In genomic region chr22:42369250-42370041, GRCh38 we compare ENCODE assay signal across 1 cellular context.
TF ChIP-seq lines count a peak whose summit lies in the region.

No MANE protein-coding gene starts in this region.

TF ChIP-seq in HepG2, 621 proteins besides CTCF, POLR2A, EP300 and RAD21 (continued from another document):
- peak; percentile 78; the same call in 1 of the 2 replicates for TF ChIP-seq HMGXB3 (CRISPR knock-in tag; IDR thresholded peaks at IDR 0.05; ENCODE audit: borderline replicate concordance)
- TF ChIP-seq HNRNPLL (IDR thresholded peaks at IDR 0.05; ENCODE audit: low read depth, low read length, poor library complexity, severe bottlenecking) = peak; percentile 58
- TF ChIP-seq GABPB1 (CRISPR knock-in tag; IDR thresholded peaks at IDR 0.05) = peak; percentile 56; the same call in 1 of the 2 replicates
- TF ChIP-seq HBP1 (CRISPR knock-in tag; IDR thresholded peaks at IDR 0.05; ENCODE audit: low read depth) = peak; percentile 27; the same call in 1 of the 2 replicates
- TF ChIP-seq ZNF136 (CRISPR knock-in tag; IDR thresholded peaks at IDR 0.05; ENCODE audit: low read depth) = 0 out of 2 replicates have a peak, but pooled peaks have one; percentile 42
- 0 out of 2 replicates have a peak, but pooled peaks have one; percentile 31 for TF ChIP-seq NAIF1 (CRISPR knock-in tag; IDR thresholded peaks at IDR 0.05; ENCODE audit: borderline replicate concordance)
- peak; percentile 79 for TF ChIP-seq SP4 (CRISPR knock-in tag; IDR thresholded peaks at IDR 0.05)
- TF ChIP-seq ZNF782 (CRISPR knock-in tag; IDR thresholded peaks at IDR 0.05; ENCODE audit: borderline replicate concordance) = 0 out of 2 replicates have a peak, but pooled peaks have one; percentile 46
- TF ChIP-seq, protein P1, sequence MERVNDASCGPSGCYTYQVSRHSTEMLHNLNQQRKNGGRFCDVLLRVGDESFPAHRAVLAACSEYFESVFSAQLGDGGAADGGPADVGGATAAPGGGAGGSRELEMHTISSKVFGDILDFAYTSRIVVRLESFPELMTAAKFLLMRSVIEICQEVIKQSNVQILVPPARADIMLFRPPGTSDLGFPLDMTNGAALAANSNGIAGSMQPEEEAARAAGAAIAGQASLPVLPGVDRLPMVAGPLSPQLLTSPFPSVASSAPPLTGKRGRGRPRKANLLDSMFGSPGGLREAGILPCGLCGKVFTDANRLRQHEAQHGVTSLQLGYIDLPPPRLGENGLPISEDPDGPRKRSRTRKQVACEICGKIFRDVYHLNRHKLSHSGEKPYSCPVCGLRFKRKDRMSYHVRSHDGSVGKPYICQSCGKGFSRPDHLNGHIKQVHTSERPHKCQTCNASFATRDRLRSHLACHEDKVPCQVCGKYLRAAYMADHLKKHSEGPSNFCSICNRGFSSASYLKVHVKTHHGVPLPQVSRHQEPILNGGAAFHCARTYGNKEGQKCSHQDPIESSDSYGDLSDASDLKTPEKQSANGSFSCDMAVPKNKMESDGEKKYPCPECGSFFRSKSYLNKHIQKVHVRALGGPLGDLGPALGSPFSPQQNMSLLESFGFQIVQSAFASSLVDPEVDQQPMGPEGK (CRISPR knock-in tag; IDR thresholded peaks at IDR 0.05) = peak; percentile 83
- TF ChIP-seq ZNF205 (CRISPR knock-in tag; IDR thresholded peaks at IDR 0.05) = no peak
- TF ChIP-seq NFYC (CRISPR knock-in tag; IDR thresholded peaks at IDR 0.05) = peak; percentile 83
- no peak for TF ChIP-seq MTA3 (CRISPR knock-in tag; IDR thresholded peaks at IDR 0.05)
- no peak for TF ChIP-seq HOXA9 (CRISPR knock-in tag; IDR thresholded peaks at IDR 0.05; ENCODE audit: borderline replicate concordance)
- TF ChIP-seq ZNF431 (CRISPR knock-in tag; IDR thresholded peaks at IDR 0.05; ENCODE audit: borderline replicate concordance, low read depth) = no peak
- no peak for TF ChIP-seq ZFP62 (CRISPR knock-in tag; IDR thresholded peaks at IDR 0.05)
- peak; percentile 54; the same call in 1 of the 2 replicates for TF ChIP-seq DRAP1 (CRISPR knock-in tag; IDR thresholded peaks at IDR 0.05)
- no peak for TF ChIP-seq ZNF746 (CRISPR knock-in tag; IDR thresholded peaks at IDR 0.05)
- peak; percentile 84 for TF ChIP-seq ZFY (CRISPR knock-in tag; IDR thresholded peaks at IDR 0.05)
- TF ChIP-seq SAP130 (CRISPR knock-in tag; IDR thresholded peaks at IDR 0.05; ENCODE audit: low read depth) = peak; percentile 32; the same call in 1 of the 2 replicates
